ENCODE assay signal across 1 cellular context in the genomic region with DNA sequence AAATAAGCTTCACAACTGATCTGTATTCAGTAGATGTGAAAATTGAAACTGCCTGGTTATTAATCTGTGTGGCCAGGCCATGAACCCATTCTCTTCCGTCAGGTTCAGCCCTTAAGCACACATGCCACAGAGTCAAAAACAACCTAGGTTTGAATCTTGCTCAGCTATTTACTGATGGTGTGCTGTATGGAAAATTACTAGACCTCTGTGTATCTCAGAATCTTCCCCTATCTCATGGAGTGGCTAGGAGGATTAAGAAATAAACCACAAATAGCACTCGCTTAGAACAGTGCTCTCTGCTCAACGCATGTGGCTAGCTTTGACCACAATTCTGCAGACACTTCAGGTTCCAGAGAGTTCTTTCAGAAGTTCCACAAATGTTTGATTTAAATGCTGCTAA.
TF ChIP-seq lines count a peak whose summit lies in the region.

No MANE protein-coding gene starts in this region.

TF ChIP-seq in GM12878, 131 proteins besides CTCF, POLR2A, EP300 and RAD21 (continued from another document and continues in another):
- TF ChIP-seq ATF7 (IDR thresholded peaks at IDR 0.05; ENCODE audit: low read depth): peak; percentile 58
- TF ChIP-seq, protein P1, sequence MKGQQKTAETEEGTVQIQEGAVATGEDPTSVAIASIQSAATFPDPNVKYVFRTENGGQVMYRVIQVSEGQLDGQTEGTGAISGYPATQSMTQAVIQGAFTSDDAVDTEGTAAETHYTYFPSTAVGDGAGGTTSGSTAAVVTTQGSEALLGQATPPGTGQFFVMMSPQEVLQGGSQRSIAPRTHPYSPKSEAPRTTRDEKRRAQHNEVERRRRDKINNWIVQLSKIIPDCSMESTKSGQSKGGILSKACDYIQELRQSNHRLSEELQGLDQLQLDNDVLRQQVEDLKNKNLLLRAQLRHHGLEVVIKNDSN (IDR thresholded peaks at IDR 0.05; ENCODE audit: borderline replicate concordance, extremely low read length, insufficient read depth, low read depth, low read length): no peak
- no peak for TF ChIP-seq TCF12 (IDR thresholded peaks at IDR 0.05; ENCODE audit: low read depth, low read length)
- TF ChIP-seq CHD2 (IDR thresholded peaks at IDR 0.05; ENCODE audit: borderline replicate concordance, low read depth, low read length): no peak
- TF ChIP-seq HDGF (IDR thresholded peaks at IDR 0.05): no peak
- TF ChIP-seq, protein P2, sequence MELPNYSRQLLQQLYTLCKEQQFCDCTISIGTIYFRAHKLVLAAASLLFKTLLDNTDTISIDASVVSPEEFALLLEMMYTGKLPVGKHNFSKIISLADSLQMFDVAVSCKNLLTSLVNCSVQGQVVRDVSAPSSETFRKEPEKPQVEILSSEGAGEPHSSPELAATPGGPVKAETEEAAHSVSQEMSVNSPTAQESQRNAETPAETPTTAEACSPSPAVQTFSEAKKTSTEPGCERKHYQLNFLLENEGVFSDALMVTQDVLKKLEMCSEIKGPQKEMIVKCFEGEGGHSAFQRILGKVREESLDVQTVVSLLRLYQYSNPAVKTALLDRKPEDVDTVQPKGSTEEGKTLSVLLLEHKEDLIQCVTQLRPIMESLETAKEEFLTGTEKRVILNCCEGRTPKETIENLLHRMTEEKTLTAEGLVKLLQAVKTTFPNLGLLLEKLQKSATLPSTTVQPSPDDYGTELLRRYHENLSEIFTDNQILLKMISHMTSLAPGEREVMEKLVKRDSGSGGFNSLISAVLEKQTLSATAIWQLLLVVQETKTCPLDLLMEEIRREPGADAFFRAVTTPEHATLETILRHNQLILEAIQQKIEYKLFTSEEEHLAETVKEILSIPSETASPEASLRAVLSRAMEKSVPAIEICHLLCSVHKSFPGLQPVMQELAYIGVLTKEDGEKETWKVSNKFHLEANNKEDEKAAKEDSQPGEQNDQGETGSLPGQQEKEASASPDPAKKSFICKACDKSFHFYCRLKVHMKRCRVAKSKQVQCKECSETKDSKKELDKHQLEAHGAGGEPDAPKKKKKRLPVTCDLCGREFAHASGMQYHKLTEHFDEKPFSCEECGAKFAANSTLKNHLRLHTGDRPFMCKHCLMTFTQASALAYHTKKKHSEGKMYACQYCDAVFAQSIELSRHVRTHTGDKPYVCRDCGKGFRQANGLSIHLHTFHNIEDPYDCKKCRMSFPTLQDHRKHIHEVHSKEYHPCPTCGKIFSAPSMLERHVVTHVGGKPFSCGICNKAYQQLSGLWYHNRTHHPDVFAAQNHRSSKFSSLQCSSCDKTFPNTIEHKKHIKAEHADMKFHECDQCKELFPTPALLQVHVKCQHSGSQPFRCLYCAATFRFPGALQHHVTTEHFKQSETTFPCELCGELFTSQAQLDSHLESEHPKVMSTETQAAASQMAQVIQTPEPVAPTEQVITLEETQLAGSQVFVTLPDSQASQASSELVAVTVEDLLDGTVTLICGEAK (IDR thresholded peaks at IDR 0.05; ENCODE audit: borderline replicate concordance): no peak
- TF ChIP-seq ASH2L (IDR thresholded peaks at IDR 0.05; ENCODE audit: borderline replicate concordance, low read depth): no peak
- TF ChIP-seq FOXM1 (IDR thresholded peaks at IDR 0.05; ENCODE audit: low read depth, low read length): peak; percentile 80; the same call in 1 of the 2 replicates
- no peak for TF ChIP-seq SREBF1 (IDR thresholded peaks at IDR 0.05; ENCODE audit: low read length)
- TF ChIP-seq ZBTB4 (CRISPR knock-in tag; IDR thresholded peaks at IDR 0.05): no peak
- TF ChIP-seq HDAC2 (IDR thresholded peaks at IDR 0.05): no peak
- no peak for TF ChIP-seq SREBF2 (IDR thresholded peaks at IDR 0.05; ENCODE audit: low read length)
- TF ChIP-seq YY1 (IDR thresholded peaks at IDR 0.05; ENCODE audit: low read depth, low read length): no peak
- TF ChIP-seq BCL3 (IDR thresholded peaks at IDR 0.05; ENCODE audit: borderline replicate concordance, insufficient read depth, low read depth, low read length, poor library complexity, severe bottlenecking): no peak
- TF ChIP-seq NKRF (conservative IDR thresholded peaks at IDR 0.05): peak; percentile 45; the same call in 1 of the 2 replicates
- TF ChIP-seq CBX3 (IDR thresholded peaks at IDR 0.05; ENCODE audit: borderline replicate concordance, low read depth): no peak
- no peak for TF ChIP-seq MXI1 (IDR thresholded peaks at IDR 0.05; ENCODE audit: low read depth, low read length)
- TF ChIP-seq E2F8 (IDR thresholded peaks at IDR 0.05; ENCODE audit: low read depth, partially characterized antibody): no peak
- TF ChIP-seq BACH1 (IDR thresholded peaks at IDR 0.05; ENCODE audit: borderline replicate concordance): peak; percentile 26; the same call in 1 of the 2 replicates
- TF ChIP-seq E4F1 (IDR thresholded peaks at IDR 0.05; ENCODE audit: borderline replicate concordance, partially characterized antibody): no peak
- TF ChIP-seq, protein P3, sequence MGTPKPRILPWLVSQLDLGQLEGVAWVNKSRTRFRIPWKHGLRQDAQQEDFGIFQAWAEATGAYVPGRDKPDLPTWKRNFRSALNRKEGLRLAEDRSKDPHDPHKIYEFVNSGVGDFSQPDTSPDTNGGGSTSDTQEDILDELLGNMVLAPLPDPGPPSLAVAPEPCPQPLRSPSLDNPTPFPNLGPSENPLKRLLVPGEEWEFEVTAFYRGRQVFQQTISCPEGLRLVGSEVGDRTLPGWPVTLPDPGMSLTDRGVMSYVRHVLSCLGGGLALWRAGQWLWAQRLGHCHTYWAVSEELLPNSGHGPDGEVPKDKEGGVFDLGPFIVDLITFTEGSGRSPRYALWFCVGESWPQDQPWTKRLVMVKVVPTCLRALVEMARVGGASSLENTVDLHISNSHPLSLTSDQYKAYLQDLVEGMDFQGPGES (IDR thresholded peaks at IDR 0.05): no peak
- TF ChIP-seq, protein P4, sequence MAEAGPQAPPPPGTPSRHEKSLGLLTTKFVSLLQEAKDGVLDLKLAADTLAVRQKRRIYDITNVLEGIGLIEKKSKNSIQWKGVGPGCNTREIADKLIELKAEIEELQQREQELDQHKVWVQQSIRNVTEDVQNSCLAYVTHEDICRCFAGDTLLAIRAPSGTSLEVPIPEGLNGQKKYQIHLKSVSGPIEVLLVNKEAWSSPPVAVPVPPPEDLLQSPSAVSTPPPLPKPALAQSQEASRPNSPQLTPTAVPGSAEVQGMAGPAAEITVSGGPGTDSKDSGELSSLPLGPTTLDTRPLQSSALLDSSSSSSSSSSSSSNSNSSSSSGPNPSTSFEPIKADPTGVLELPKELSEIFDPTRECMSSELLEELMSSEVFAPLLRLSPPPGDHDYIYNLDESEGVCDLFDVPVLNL (IDR thresholded peaks at IDR 0.05; ENCODE audit: low read depth, low read length): no peak
- no peak for TF ChIP-seq WRNIP1 (IDR thresholded peaks at IDR 0.05; ENCODE audit: borderline replicate concordance, low read depth, low read length)
- TF ChIP-seq, protein P5, sequence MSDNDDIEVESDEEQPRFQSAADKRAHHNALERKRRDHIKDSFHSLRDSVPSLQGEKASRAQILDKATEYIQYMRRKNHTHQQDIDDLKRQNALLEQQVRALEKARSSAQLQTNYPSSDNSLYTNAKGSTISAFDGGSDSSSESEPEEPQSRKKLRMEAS (IDR thresholded peaks at IDR 0.05; ENCODE audit: low read depth, low read length): no peak
- TF ChIP-seq BMI1 (IDR thresholded peaks at IDR 0.05; ENCODE audit: borderline replicate concordance): no peak
